Comparison of ENCODE assay signal across 22 cellular contexts in the genomic region with DNA sequence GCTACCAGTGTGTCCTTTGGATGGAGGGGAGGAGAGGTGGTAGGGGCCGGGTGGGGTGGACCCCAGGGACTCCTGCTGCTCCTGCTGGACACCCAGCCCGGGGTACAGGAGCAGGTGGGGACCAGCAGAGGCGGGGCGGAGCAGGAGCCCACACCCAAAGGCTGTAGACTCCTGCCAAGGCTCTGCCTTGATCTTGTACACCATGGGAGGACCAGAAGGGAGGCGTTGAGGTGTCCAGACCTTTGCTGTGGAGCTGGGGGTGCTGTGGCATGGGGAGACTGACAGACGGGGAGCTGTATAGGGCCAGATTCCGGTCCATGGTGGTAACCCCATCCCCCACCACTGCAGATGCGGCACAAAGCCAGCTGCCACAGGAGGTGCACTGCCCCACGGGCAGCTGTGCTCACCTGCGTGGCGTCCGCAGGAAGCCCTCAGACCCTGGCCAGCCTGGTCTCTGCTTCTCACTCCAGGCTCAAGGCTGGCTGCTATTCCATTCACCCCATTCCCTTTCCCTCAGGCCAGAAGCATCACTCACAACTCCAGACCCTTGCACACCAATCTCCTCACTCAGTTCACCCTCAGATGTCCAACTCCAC. TPM values are rescaled to one million over a fixed set of nuclear protein-coding genes. Genes with fewer than 3 reads are reported as not detected.
DNase-seq lines count a peak whose midpoint lies in the region; ATAC-seq and TF ChIP-seq lines count a peak whose summit lies in the region.
"Had no signal": no experiment of that assay in that cellular context is flagged by ENCODE, and none has a peak within 500 bp of the region (broad histone marks: within the 10 kb centered on the region; RNA-seq: fewer than 3 reads in every experiment).

No MANE protein-coding gene starts in this region.

- H3K56ac ChIP-seq in IMR-90 (ENCODE audit: extremely low read depth, insufficient read depth, low read length) = no peak overlapping the region

- POLR2A ChIA-PET in MCF 10A (lab: Yijun Ruan, JAX) = interaction anchor here (1.2 kb wide), 1 partner anchor 13 kb away, joined by 5 read pairs; no protein-coding TSS in a partner anchor
- POLR2A ChIA-PET in IMR-90 (lab: Charles Lee; ENCODE audit: unreplicated experiment) = no interaction called here

- peak overlapping the region; percentile 31 for H3K4me3 Mint-ChIP-seq in MCF 10A (ENCODE audit: unreplicated experiment)
- peak overlapping the region; percentile 26 for H3K4me3 Mint-ChIP-seq in endodermal cell
- H3K4me3 Mint-ChIP-seq: activated CD4-positive, alpha-beta T cell treated with anti-CD3 and anti-CD28 coated beads, Interleukin-2, amount 10 ng/mL, durations not matched to agents 7 days and 5 days; stimulated activated naive CD8-positive, alpha-beta T cell treated with anti-CD3 and anti-CD28 coated beads, Interleukin-15, Interleukin-2, amounts not matched to agents 100 ng/mL and 50 ng/mL, for 24 hours had no signal

- no peak overlapping the region for H4K91ac ChIP-seq in IMR-90 (ENCODE audit: insufficient read depth, low read depth, low read length)

- H3K4me1 Mint-ChIP-seq in MCF 10A (ENCODE audit: insufficient read depth, unreplicated experiment) (no peaks in the 10 kb centered on the region), endodermal cell (peaks cover 1% of the 10 kb centered on the region)
- H3K4me1 Mint-ChIP-seq: activated CD4-positive, alpha-beta T cell treated with anti-CD3 and anti-CD28 coated beads, Interleukin-2, amount 10 ng/mL, durations not matched to agents 7 days and 5 days had no signal

- no TSS peak for BruUV-seq in MCF 10A (replicated peaks; lab: Mats Ljungman, UMichigan)
- no TSS peak for BruUV-seq in mammary epithelial cell (replicated peaks; lab: Mats Ljungman, UMichigan)
- BruUV-seq in IMR-90 (replicated peaks; lab: Mats Ljungman, UMichigan) = no TSS peak

- H3K9me3 ChIP-seq in mammary epithelial cell (replicated peaks; ENCODE audit: insufficient read depth, low read length) (no peaks in the 10 kb centered on the region), IMR-90 (ENCODE audit: control insufficient read depth, insufficient read depth, low read length) (no peaks in the 10 kb centered on the region; the same call in 1 of the 2 replicates), endodermal cell (ENCODE audit: control insufficient read depth, low read length) (no peaks in the 10 kb centered on the region)
- H3K9me3 ChIP-seq: body of pancreas, esophagus muscularis mucosa, gastrocnemius medialis, spleen, tibial nerve had no signal

- no peak for TF ChIP-seq POLR2A in IMR-90 (IDR thresholded peaks at IDR 0.05; ENCODE audit: low read depth, low read length)

- no peak overlapping the region for H2BK5ac ChIP-seq in IMR-90 (ENCODE audit: low read depth, low read length, poor library complexity, severe bottlenecking)

- H2BK120ac ChIP-seq in IMR-90 (ENCODE audit: low read depth, low read length) = no peak overlapping the region

- H3K27ac Mint-ChIP-seq in MCF 10A (ENCODE audit: low read depth, unreplicated experiment) = peak overlapping the region; percentile 64
- no peak overlapping the region for H3K27ac Mint-ChIP-seq in endodermal cell
- H3K27ac Mint-ChIP-seq: activated CD4-positive, alpha-beta T cell treated with anti-CD3 and anti-CD28 coated beads, Interleukin-2, amount 10 ng/mL, durations not matched to agents 7 days and 5 days; stimulated activated naive CD8-positive, alpha-beta T cell treated with anti-CD3 and anti-CD28 coated beads, Interleukin-15, Interleukin-2, amounts not matched to agents 100 ng/mL and 50 ng/mL, for 24 hours had no signal

- H3K79me1 ChIP-seq in IMR-90 (ENCODE audit: low read depth in 1 of 2, low read length in 2 of 2) = no peaks in the 10 kb centered on the region

- dilution Hi-C loops in mammary epithelial cell (cut with HindIII; ENCODE audit: low sequenced_read_pairs) = no loop called here
- dilution Hi-C loops in IMR-90 (cut with HindIII; ENCODE audit: low sequenced_read_pairs, unreplicated experiment) = no loop called here

- H3K27ac ChIP-seq in mammary epithelial cell (ENCODE audit: insufficient read depth, low read depth, low read length) (no peak overlapping the region), IMR-90 (ENCODE audit: insufficient read depth, low read length) (no peak overlapping the region), endodermal cell (ENCODE audit: low read depth, low read length) (no peak overlapping the region)
- H3K27ac ChIP-seq: BLaER1, body of pancreas, esophagus muscularis mucosa, gastrocnemius medialis, spleen had no signal

- H3K14ac ChIP-seq in IMR-90 (replicated peaks; ENCODE audit: low read depth, low read length) = no peak overlapping the region

- no peak overlapping the region for H2BK15ac ChIP-seq in IMR-90 (ENCODE audit: low read depth, low read length)

- H3K27me3 Mint-ChIP-seq in MCF 10A (ENCODE audit: insufficient read depth, unreplicated experiment) (peaks cover 19% of the 10 kb centered on the region), endodermal cell (ENCODE audit: insufficient read depth) (peaks cover 60% of the 10 kb centered on the region)

- no peaks in the 10 kb centered on the region for H3K9me1 ChIP-seq in IMR-90 (ENCODE audit: insufficient read depth, low read length)

- 55% methylated on average over 11 of the region's 12 CpGs for WGBS in mammary epithelial cell (ENCODE audit: low coverage, missing lambda C conversion rate)
- WGBS in IMR-90 (ENCODE audit: extremely low coverage in 2 of 2, insufficient read length in 1 of 2), 2 experiments = 40% methylated on average over 5 of the region's 12 CpGs; no CpG with 5 or more reads in 1 of the 2 experiments
- WGBS in endodermal cell (ENCODE audit: insufficient coverage in 1 of 2, insufficient read length in 1 of 2), 2 experiments = 73 to 84% methylated on average over 7 to 12 of the region's 12 CpGs

- H4K5ac ChIP-seq in IMR-90 (ENCODE audit: low read depth, low read length) = no peak overlapping the region

- no peak overlapping the region for H3K9ac ChIP-seq in mammary epithelial cell (ENCODE audit: insufficient read depth, low read length)
- H3K9ac ChIP-seq in IMR-90 (ENCODE audit: low read depth, low read length) = no peak overlapping the region
- no peak overlapping the region for H3K9ac ChIP-seq in endodermal cell (ENCODE audit: extremely low read depth, low read length, poor library complexity, severe bottlenecking)
- H3K9ac ChIP-seq: BLaER1 had no signal

- no peak overlapping the region for H4K8ac ChIP-seq in IMR-90 (ENCODE audit: low read depth in 2 of 2, low read length in 2 of 2)

- no peak overlapping the region for H3K4me2 ChIP-seq in mammary epithelial cell (ENCODE audit: insufficient read depth, low read depth, low read length)
- H3K4me2 ChIP-seq in IMR-90 (ENCODE audit: low read depth, low read length) = no peak overlapping the region

- no peak overlapping the region for H2AK5ac ChIP-seq in IMR-90 (ENCODE audit: low read depth, low read length)

- intact Hi-C loops in MCF 10A (cut with micrococcal nuclease) (no loop called here), mammary epithelial cell (cut with micrococcal nuclease) (no loop called here), IMR-90 (cut with micrococcal nuclease) (no loop called here)

- TF ChIP-seq RAD21 in IMR-90 (IDR thresholded peaks at IDR 0.05; ENCODE audit: low read length) = no peak

- DNase-seq in MCF 10A (ENCODE audit: unreplicated experiment) = no peak
- DNase-seq in mammary epithelial cell = no peak
- DNase-seq in IMR-90 = no peak
- DNase-seq in endodermal cell = no peak
- DNase-seq in stimulated activated naive CD8-positive, alpha-beta T cell treated with anti-CD3 and anti-CD28 coated beads, Interleukin-15, Interleukin-2, amounts not matched to agents 100 U/mL and 50 U/mL, for 24 hours = no peak
- DNase-seq in cortex of kidney (lab: John Stamatoyannopoulos, UW) = no peak
- no peak for DNase-seq in NCI-H1105 (lab: John Stamatoyannopoulos, UW)
- no peak for DNase-seq in GM13976 (ENCODE audit: low spot score)
- DNase-seq: activated CD4-positive, alpha-beta T cell treated with anti-CD3 and anti-CD28 coated beads, Interleukin-2, amount 10 ng/mL, durations not matched to agents 7 days and 5 days; effector memory CD4-positive, alpha-beta T cell; gastrocnemius medialis; islet precursor cell; MM.1S; occipital lobe; spleen; stimulated activated CD4-positive, alpha-beta T cell treated with anti-CD3 and anti-CD28 coated beads, Interleukin-4, amount 100 ng/mL, for 24 hours had no signal

- H2AFZ ChIP-seq in mammary epithelial cell (ENCODE audit: low read depth, low read length) = no peak overlapping the region
- H2AFZ ChIP-seq in IMR-90 (replicated peaks; ENCODE audit: low read length, poor library complexity) = no peak overlapping the region

- H2BK20ac ChIP-seq in IMR-90 (ENCODE audit: low read depth, low read length) = no peak overlapping the region

- H3K4ac ChIP-seq in IMR-90 (ENCODE audit: low read depth, low read length) = no peak overlapping the region

- no peak overlapping the region for H3K4me3 ChIP-seq in mammary epithelial cell (replicated peaks in 1 of 3; ENCODE audit: insufficient read depth in 1 of 3, low read depth in 2 of 3, low read length in 3 of 3)
- H3K4me3 ChIP-seq in IMR-90 (ENCODE audit: insufficient read depth, low read depth, low read length) = no peak overlapping the region
- no peak overlapping the region for H3K4me3 ChIP-seq in endodermal cell (ENCODE audit: low read length)
- H3K4me3 ChIP-seq: body of pancreas, lung had no signal

- peaks cover 10% of the 10 kb centered on the region for H3K36me3 Mint-ChIP-seq in MCF 10A (ENCODE audit: insufficient read depth, unreplicated experiment)
- H3K36me3 Mint-ChIP-seq in endodermal cell (ENCODE audit: low read depth) = no peaks in the 10 kb centered on the region

- ATAC-seq in IMR-90 (ENCODE audit: low read depth) = no peak
- peak; percentile 5 for ATAC-seq in stimulated activated naive CD8-positive, alpha-beta T cell treated with anti-CD3 and anti-CD28 coated beads, Interleukin-15, Interleukin-2, amounts not matched to agents 100 U/mL and 50 U/mL, for 24 hours
- ATAC-seq: body of pancreas had no signal

- H2AK9ac ChIP-seq in IMR-90 (replicated peaks; ENCODE audit: low read depth, low read length, poor library complexity) = peak overlapping the region; percentile 82

- H3K9me3 Mint-ChIP-seq in MCF 10A (ENCODE audit: unreplicated experiment) = no peaks in the 10 kb centered on the region
- H3K9me3 Mint-ChIP-seq in endodermal cell = no peaks in the 10 kb centered on the region
- H3K9me3 Mint-ChIP-seq: activated CD4-positive, alpha-beta T cell treated with anti-CD3 and anti-CD28 coated beads, Interleukin-2, amount 10 ng/mL, durations not matched to agents 7 days and 5 days; stimulated activated naive CD8-positive, alpha-beta T cell treated with anti-CD3 and anti-CD28 coated beads, Interleukin-15, Interleukin-2, amounts not matched to agents 100 ng/mL and 50 ng/mL, for 24 hours had no signal

- no peaks in the 10 kb centered on the region for H3K79me2 ChIP-seq in mammary epithelial cell (ENCODE audit: insufficient read depth, low read length)

- CTCF ChIA-PET in MCF 10A (lab: Yijun Ruan, JAX) = no interaction called here
- CTCF ChIA-PET in mammary epithelial cell (lab: Charles Lee; ENCODE audit: low non-redundant PET) = no interaction called here
- CTCF ChIA-PET in IMR-90 (lab: Yijun Ruan, JAX) = no interaction called here

- H3K36me3 ChIP-seq in mammary epithelial cell (ENCODE audit: insufficient read depth, low read length) (no peaks in the 10 kb centered on the region), IMR-90 (ENCODE audit: control insufficient read depth, insufficient read depth, low read length) (no peaks in the 10 kb centered on the region), endodermal cell (ENCODE audit: control insufficient read depth, insufficient read depth, low read length) (no peaks in the 10 kb centered on the region)
- H3K36me3 ChIP-seq: BLaER1, esophagus muscularis mucosa, gastrocnemius medialis, spleen, tibial nerve had no signal

- peaks cover 4% of the 10 kb centered on the region for H3K4me1 ChIP-seq in mammary epithelial cell (ENCODE audit: insufficient read depth, low read length)
- peaks cover 2% of the 10 kb centered on the region; the same call in 1 of the 2 replicates for H3K4me1 ChIP-seq in IMR-90 (ENCODE audit: control insufficient read depth, insufficient read depth, low read length)
- no peaks in the 10 kb centered on the region for H3K4me1 ChIP-seq in endodermal cell (ENCODE audit: control insufficient read depth, insufficient read depth, low read length)

- H3K18ac ChIP-seq in IMR-90 (ENCODE audit: low read depth, low read length) = no peak overlapping the region

- H3K27me3 ChIP-seq in mammary epithelial cell (ENCODE audit: insufficient read depth, low read length) (peaks cover 33% of the 10 kb centered on the region), IMR-90 (ENCODE audit: control insufficient read depth, insufficient read depth, low read length) (peaks cover 58% of the 10 kb centered on the region), endodermal cell (ENCODE audit: control insufficient read depth, insufficient read depth, low read length, poor library complexity, severe bottlenecking) (peaks cover 79% of the 10 kb centered on the region)

- TF ChIP-seq CTCF in MCF 10A (IDR thresholded peaks at IDR 0.05; ENCODE audit: unreplicated experiment) (no peak), mammary epithelial cell (conservative IDR thresholded peaks at IDR 0.05 in 1 of 2, IDR thresholded peaks at IDR 0.05 in 1 of 2; ENCODE audit: extremely low read depth in 1 of 2, insufficient read depth in 1 of 2, low read depth in 1 of 2, low read length in 2 of 2) (no peak), IMR-90 (conservative IDR thresholded peaks at IDR 0.05; ENCODE audit: low read depth, low read length) (no peak), endodermal cell (conservative IDR thresholded peaks at IDR 0.05) (no peak), GM13976 (IDR thresholded peaks at IDR 0.05; ENCODE audit: borderline replicate concordance, control extremely low read depth, extremely low read depth, insufficient read depth, missing control alignments) (no peak)

- H3K23ac ChIP-seq in IMR-90 (ENCODE audit: low read depth, low read length) = no peak overlapping the region

- in situ Hi-C loops in mammary epithelial cell (cut with MboI; ENCODE audit: low sequenced_read_pairs in 2 of 2) (loop anchor here in 1 of 2 donors (25.0 kb wide), 1 partner anchor 211 kb away; no protein-coding TSS in a partner anchor), IMR-90 (cut with MboI; ENCODE audit: low sequenced_read_pairs) (no loop called here), GM13976 (cut with MboI; ENCODE audit: low sequenced_read_pairs, unreplicated experiment) (no loop called here)

- H4K20me1 ChIP-seq in mammary epithelial cell (ENCODE audit: insufficient read depth, low read length) (peaks cover 8% of the 10 kb centered on the region), IMR-90 (ENCODE audit: insufficient read depth, low read length) (peaks cover 11% of the 10 kb centered on the region)

RNA-seq across cellular contexts. Expression of a gene that starts 5.0 kb away (rescaled TPM):
- total RNA-seq in MCF 10A (2022) (0.10 and 0.16 TPM in 2 replicates), mammary epithelial cell (not detected), IMR-90 (2012; rRNA removed) (not detected in 2 replicates), endodermal cell (1 to 10 TPM in 1 of 2 donors, under 1 TPM in 1; 0.55 to 1.0 TPM)
- polyA plus RNA-seq in mammary epithelial cell (not detected), IMR-90 (2012; rRNA removed) (0.09 and 0.13 TPM in 2 replicates)
- not detected for polyA minus RNA-seq in mammary epithelial cell
- polyA plus RNA-seq in IMR-90 (2012; cell fraction: cytosol; rRNA removed) = 0.03 and 0.05 TPM in 2 replicates
- 0.24 and 0.40 TPM in 2 replicates for polyA plus RNA-seq in IMR-90 (2012; cell fraction: nucleus; rRNA removed; ENCODE audit: low replicate concordance)
- polyA plus RNA-seq in endodermal cell (2013, experiment 1 of 2) = 0.21 TPM
- 0.08 TPM for polyA plus RNA-seq in endodermal cell (2013, experiment 2 of 2)

RNA-seq across cellular contexts. Expression of a gene that starts 11.3 kb away (rescaled TPM):
- total RNA-seq in MCF 10A (2022) = 35.0 and 35.1 TPM in 2 replicates
- total RNA-seq in mammary epithelial cell = 10 to 100 TPM; 17.8 to 30.8 TPM
- 4.2 TPM for polyA plus RNA-seq in mammary epithelial cell
- polyA minus RNA-seq in mammary epithelial cell = 0.98 TPM
- 0.72 and 1.7 TPM in 2 replicates for total RNA-seq in IMR-90 (2012; rRNA removed)
- polyA plus RNA-seq in IMR-90 (2012; rRNA removed) = 12.5 and 16.7 TPM in 2 replicates
- 6.3 and 14.8 TPM in 2 replicates for polyA plus RNA-seq in IMR-90 (2012; cell fraction: cytosol; rRNA removed)
- 119 and 328 TPM in 2 replicates for polyA plus RNA-seq in IMR-90 (2012; cell fraction: nucleus; rRNA removed; ENCODE audit: low replicate concordance)
- 10 to 100 TPM; 22.4 to 25.6 TPM for total RNA-seq in endodermal cell
- 4.3 TPM for polyA plus RNA-seq in endodermal cell (2013, experiment 1 of 2)
- 3.6 TPM for polyA plus RNA-seq in endodermal cell (2013, experiment 2 of 2)

RNA-seq across cellular contexts. Expression of a gene that starts 13.2 kb away (rescaled TPM):
- 33.5 and 33.6 TPM in 2 replicates for total RNA-seq in MCF 10A (2022)
- 10 to 100 TPM; 12.8 to 15.0 TPM for total RNA-seq in mammary epithelial cell
- polyA plus RNA-seq in mammary epithelial cell = 43.7 TPM
- polyA minus RNA-seq in mammary epithelial cell = 37.0 TPM
- 43.3 and 49.3 TPM in 2 replicates for total RNA-seq in IMR-90 (2012; rRNA removed)
- 78.8 and 87.3 TPM in 2 replicates for polyA plus RNA-seq in IMR-90 (2012; rRNA removed)
- polyA plus RNA-seq in IMR-90 (2012; cell fraction: cytosol; rRNA removed) = 35.7 and 111 TPM in 2 replicates
- polyA plus RNA-seq in IMR-90 (2012; cell fraction: nucleus; rRNA removed; ENCODE audit: low replicate concordance) = 65.7 and 165 TPM in 2 replicates
- total RNA-seq in endodermal cell = 10 to 100 TPM; 51.0 to 93.3 TPM
- 33.2 TPM for polyA plus RNA-seq in endodermal cell (2013, experiment 1 of 2)
- 31.8 TPM for polyA plus RNA-seq in endodermal cell (2013, experiment 2 of 2)

RNA-seq across cellular contexts. Expression of a gene that starts 24.8 kb away (rescaled TPM):
- total RNA-seq in MCF 10A (2022) = 15.9 and 17.4 TPM in 2 replicates
- total RNA-seq in mammary epithelial cell = 10 to 100 TPM; 13.7 to 13.8 TPM
- 6.8 TPM for polyA plus RNA-seq in mammary epithelial cell
- polyA minus RNA-seq in mammary epithelial cell = 4.2 TPM
- total RNA-seq in IMR-90 (2012; rRNA removed) = 4.3 and 4.4 TPM in 2 replicates
- 15.6 and 17.4 TPM in 2 replicates for polyA plus RNA-seq in IMR-90 (2012; rRNA removed)
- polyA plus RNA-seq in IMR-90 (2012; cell fraction: cytosol; rRNA removed) = 10.0 and 14.6 TPM in 2 replicates
- polyA plus RNA-seq in IMR-90 (2012; cell fraction: nucleus; rRNA removed; ENCODE audit: low replicate concordance) = 58.0 and 149 TPM in 2 replicates
- total RNA-seq in endodermal cell = 10 to 100 TPM; 26.3 to 31.1 TPM
- polyA plus RNA-seq in endodermal cell (2013, experiment 1 of 2) = 7.8 TPM
- polyA plus RNA-seq in endodermal cell (2013, experiment 2 of 2) = 8.3 TPM
